Comparison of ENCODE assay signal across 1 cellular context in genomic region chr5:179132586-179133355, GRCh38.
TF ChIP-seq lines count a peak whose summit lies in the region.

No MANE protein-coding gene starts in this region.

TF ChIP-seq in HCT116, 20 proteins besides CTCF, POLR2A, EP300 and RAD21 (continued from another document):
- TF ChIP-seq CBX3 (IDR thresholded peaks at IDR 0.05; ENCODE audit: low read depth): no peak
